ENCODE assay signal across 1 cellular context in the genomic region with DNA sequence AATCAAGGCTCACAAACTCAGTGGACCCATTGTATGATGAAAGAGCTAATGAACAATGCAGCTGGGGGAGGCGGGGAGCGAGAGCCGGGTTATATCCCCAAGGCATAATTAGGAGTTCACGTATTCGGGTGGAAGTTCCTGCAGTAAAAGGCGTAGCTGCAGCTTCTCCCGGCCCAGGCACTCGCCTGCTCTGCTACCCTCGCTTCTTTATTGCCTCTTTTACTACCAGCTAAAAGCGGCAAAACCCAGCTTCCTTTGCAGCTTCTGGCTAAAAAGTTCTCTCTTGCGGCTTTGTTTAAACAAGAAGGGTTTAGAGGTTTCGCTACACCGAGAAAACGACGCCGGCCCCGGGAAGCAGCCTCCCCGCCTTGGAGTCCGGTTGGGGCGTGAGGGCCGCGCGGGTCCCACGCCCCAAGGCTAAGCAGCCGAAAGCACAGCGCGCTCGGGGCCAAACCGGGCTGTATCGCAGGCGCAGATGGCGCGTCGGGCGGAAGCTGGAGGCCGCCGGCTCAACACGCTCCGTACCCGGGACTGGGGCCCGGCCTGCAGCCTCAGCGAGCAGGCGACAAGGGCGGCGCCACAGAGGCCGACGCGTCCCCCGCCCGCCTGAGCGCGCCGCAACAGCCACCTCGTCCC.
TF ChIP-seq lines count a peak whose summit lies in the region.

No MANE protein-coding gene starts in this region.

TF ChIP-seq in HEK293, 187 proteins besides CTCF, POLR2A, EP300 and RAD21 (continued from another document and continues in another):
- TF ChIP-seq, protein P1, sequence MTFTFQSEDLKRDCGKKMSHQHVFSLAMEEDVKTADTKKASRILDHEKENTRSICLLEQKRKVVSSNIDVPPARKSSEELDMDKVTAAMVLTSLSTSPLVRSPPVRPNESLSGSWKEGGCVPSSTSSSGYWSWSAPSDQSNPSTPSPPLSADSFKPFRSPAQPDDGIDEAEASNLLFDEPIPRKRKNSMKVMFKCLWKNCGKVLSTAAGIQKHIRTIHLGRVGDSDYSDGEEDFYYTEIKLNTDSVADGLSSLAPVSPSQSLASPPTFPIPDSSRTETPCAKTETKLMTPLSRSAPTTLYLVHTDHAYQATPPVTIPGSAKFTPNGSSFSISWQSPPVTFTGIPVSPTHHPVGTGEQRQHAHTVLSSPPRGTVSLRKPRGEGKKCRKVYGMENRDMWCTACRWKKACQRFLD (tag by site-specific recombination; IDR thresholded peaks at IDR 0.05): no peak
- TF ChIP-seq, protein P2, sequence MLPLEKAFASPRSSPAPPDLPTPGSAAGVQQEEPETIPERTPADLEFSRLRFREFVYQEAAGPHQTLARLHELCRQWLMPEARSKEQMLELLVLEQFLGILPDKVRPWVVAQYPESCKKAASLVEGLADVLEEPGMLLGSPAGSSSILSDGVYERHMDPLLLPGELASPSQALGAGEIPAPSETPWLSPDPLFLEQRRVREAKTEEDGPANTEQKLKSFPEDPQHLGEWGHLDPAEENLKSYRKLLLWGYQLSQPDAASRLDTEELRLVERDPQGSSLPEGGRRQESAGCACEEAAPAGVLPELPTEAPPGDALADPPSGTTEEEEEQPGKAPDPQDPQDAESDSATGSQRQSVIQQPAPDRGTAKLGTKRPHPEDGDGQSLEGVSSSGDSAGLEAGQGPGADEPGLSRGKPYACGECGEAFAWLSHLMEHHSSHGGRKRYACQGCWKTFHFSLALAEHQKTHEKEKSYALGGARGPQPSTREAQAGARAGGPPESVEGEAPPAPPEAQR (tag by site-specific recombination; IDR thresholded peaks at IDR 0.05): no peak
- TF ChIP-seq, protein P3, sequence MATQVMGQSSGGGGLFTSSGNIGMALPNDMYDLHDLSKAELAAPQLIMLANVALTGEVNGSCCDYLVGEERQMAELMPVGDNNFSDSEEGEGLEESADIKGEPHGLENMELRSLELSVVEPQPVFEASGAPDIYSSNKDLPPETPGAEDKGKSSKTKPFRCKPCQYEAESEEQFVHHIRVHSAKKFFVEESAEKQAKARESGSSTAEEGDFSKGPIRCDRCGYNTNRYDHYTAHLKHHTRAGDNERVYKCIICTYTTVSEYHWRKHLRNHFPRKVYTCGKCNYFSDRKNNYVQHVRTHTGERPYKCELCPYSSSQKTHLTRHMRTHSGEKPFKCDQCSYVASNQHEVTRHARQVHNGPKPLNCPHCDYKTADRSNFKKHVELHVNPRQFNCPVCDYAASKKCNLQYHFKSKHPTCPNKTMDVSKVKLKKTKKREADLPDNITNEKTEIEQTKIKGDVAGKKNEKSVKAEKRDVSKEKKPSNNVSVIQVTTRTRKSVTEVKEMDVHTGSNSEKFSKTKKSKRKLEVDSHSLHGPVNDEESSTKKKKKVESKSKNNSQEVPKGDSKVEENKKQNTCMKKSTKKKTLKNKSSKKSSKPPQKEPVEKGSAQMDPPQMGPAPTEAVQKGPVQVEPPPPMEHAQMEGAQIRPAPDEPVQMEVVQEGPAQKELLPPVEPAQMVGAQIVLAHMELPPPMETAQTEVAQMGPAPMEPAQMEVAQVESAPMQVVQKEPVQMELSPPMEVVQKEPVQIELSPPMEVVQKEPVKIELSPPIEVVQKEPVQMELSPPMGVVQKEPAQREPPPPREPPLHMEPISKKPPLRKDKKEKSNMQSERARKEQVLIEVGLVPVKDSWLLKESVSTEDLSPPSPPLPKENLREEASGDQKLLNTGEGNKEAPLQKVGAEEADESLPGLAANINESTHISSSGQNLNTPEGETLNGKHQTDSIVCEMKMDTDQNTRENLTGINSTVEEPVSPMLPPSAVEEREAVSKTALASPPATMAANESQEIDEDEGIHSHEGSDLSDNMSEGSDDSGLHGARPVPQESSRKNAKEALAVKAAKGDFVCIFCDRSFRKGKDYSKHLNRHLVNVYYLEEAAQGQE (tag by site-specific recombination; IDR thresholded peaks at IDR 0.05): no peak
- TF ChIP-seq, protein P4, sequence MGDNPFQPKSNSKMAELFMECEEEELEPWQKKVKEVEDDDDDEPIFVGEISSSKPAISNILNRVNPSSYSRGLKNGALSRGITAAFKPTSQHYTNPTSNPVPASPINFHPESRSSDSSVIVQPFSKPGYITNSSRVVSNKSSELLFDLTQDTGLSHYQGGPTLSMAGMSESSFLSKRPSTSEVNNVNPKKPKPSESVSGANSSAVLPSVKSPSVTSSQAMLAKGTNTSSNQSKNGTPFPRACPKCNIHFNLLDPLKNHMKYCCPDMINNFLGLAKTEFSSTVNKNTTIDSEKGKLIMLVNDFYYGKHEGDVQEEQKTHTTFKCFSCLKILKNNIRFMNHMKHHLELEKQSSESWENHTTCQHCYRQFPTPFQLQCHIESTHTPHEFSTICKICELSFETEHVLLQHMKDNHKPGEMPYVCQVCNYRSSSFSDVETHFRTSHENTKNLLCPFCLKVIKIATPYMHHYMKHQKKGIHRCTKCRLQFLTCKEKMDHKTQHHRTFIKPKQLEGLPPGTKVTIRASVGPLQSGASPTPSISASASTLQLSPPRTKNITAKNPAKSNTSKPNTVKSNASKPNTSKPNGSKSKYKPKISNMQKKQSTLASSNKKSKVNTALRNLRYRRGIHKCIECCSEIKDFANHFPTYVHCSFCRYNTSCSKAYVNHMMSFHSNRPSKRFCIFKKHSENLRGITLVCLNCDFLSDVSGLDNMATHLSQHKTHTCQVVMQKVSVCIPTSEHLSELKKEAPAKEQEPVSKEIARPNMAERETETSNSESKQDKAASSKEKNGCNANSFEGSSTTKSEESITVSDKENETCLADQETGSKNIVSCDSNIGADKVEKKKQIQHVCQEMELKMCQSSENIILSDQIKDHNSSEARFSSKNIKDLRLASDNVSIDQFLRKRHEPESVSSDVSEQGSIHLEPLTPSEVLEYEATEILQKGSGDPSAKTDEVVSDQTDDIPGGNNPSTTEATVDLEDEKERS (tag by site-specific recombination; IDR thresholded peaks at IDR 0.05): no peak
- TF ChIP-seq, protein P5, sequence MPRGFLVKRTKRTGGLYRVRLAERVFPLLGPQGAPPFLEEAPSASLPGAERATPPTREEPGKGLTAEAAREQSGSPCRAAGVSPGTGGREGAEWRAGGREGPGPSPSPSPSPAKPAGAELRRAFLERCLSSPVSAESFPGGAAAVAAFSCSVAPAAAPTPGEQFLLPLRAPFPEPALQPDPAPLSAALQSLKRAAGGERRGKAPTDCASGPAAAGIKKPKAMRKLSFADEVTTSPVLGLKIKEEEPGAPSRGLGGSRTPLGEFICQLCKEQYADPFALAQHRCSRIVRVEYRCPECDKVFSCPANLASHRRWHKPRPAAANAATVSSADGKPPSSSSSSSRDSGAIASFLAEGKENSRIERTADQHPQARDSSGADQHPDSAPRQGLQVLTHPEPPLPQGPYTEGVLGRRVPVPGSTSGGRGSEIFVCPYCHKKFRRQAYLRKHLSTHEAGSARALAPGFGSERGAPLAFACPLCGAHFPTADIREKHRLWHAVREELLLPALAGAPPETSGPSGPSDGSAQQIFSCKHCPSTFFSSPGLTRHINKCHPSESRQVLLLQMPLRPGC (tag by site-specific recombination; IDR thresholded peaks at IDR 0.05): 0 out of 2 replicates have a peak, but pooled peaks have one; percentile 24
- TF ChIP-seq ZNF701 (tag by site-specific recombination; IDR thresholded peaks at IDR 0.05) (no peak), ZNF311 (tag by site-specific recombination; IDR thresholded peaks at IDR 0.05; ENCODE audit: borderline replicate concordance) (no peak), ZNF48 (tag by site-specific recombination; IDR thresholded peaks at IDR 0.05) (no peak), ZBTB20 (tag by site-specific recombination; IDR thresholded peaks at IDR 0.05) (peak; percentile 97), ZNF404 (tag by site-specific recombination; IDR thresholded peaks at IDR 0.05) (no peak), ZNF654 (tag by site-specific recombination; IDR thresholded peaks at IDR 0.05; ENCODE audit: low read depth) (no peak), ZBTB7A (tag by site-specific recombination; IDR thresholded peaks at IDR 0.05; ENCODE audit: low read depth) (no peak), ZNF792 (tag by site-specific recombination; IDR thresholded peaks at IDR 0.05) (peak; percentile 45; the same call in 1 of the 2 replicates), ZEB2 (tag by site-specific recombination; IDR thresholded peaks at IDR 0.05) (peak; percentile 89)
- TF ChIP-seq, protein P6, sequence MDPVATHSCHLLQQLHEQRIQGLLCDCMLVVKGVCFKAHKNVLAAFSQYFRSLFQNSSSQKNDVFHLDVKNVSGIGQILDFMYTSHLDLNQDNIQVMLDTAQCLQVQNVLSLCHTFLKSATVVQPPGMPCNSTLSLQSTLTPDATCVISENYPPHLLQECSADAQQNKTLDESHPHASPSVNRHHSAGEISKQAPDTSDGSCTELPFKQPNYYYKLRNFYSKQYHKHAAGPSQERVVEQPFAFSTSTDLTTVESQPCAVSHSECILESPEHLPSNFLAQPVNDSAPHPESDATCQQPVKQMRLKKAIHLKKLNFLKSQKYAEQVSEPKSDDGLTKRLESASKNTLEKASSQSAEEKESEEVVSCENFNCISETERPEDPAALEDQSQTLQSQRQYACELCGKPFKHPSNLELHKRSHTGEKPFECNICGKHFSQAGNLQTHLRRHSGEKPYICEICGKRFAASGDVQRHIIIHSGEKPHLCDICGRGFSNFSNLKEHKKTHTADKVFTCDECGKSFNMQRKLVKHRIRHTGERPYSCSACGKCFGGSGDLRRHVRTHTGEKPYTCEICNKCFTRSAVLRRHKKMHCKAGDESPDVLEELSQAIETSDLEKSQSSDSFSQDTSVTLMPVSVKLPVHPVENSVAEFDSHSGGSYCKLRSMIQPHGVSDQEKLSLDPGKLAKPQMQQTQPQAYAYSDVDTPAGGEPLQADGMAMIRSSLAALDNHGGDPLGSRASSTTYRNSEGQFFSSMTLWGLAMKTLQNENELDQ (tag by site-specific recombination; IDR thresholded peaks at IDR 0.05; ENCODE audit: low read depth): no peak
- TF ChIP-seq, protein P7, sequence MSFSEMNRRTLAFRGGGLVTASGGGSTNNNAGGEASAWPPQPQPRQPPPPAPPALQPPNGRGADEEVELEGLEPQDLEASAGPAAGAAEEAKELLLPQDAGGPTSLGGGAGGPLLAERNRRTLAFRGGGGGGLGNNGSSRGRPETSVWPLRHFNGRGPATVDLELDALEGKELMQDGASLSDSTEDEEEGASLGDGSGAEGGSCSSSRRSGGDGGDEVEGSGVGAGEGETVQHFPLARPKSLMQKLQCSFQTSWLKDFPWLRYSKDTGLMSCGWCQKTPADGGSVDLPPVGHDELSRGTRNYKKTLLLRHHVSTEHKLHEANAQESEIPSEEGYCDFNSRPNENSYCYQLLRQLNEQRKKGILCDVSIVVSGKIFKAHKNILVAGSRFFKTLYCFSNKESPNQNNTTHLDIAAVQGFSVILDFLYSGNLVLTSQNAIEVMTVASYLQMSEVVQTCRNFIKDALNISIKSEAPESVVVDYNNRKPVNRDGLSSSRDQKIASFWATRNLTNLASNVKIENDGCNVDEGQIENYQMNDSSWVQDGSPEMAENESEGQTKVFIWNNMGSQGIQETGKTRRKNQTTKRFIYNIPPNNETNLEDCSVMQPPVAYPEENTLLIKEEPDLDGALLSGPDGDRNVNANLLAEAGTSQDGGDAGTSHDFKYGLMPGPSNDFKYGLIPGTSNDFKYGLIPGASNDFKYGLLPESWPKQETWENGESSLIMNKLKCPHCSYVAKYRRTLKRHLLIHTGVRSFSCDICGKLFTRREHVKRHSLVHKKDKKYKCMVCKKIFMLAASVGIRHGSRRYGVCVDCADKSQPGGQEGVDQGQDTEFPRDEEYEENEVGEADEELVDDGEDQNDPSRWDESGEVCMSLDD (tag by site-specific recombination; IDR thresholded peaks at IDR 0.05): no peak
- TF ChIP-seq, protein P8, sequence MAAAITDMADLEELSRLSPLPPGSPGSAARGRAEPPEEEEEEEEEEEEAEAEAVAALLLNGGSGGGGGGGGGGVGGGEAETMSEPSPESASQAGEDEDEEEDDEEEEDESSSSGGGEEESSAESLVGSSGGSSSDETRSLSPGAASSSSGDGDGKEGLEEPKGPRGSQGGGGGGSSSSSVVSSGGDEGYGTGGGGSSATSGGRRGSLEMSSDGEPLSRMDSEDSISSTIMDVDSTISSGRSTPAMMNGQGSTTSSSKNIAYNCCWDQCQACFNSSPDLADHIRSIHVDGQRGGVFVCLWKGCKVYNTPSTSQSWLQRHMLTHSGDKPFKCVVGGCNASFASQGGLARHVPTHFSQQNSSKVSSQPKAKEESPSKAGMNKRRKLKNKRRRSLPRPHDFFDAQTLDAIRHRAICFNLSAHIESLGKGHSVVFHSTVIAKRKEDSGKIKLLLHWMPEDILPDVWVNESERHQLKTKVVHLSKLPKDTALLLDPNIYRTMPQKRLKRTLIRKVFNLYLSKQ (tag by site-specific recombination; IDR thresholded peaks at IDR 0.05; ENCODE audit: borderline replicate concordance): no peak
- TF ChIP-seq, protein P9, sequence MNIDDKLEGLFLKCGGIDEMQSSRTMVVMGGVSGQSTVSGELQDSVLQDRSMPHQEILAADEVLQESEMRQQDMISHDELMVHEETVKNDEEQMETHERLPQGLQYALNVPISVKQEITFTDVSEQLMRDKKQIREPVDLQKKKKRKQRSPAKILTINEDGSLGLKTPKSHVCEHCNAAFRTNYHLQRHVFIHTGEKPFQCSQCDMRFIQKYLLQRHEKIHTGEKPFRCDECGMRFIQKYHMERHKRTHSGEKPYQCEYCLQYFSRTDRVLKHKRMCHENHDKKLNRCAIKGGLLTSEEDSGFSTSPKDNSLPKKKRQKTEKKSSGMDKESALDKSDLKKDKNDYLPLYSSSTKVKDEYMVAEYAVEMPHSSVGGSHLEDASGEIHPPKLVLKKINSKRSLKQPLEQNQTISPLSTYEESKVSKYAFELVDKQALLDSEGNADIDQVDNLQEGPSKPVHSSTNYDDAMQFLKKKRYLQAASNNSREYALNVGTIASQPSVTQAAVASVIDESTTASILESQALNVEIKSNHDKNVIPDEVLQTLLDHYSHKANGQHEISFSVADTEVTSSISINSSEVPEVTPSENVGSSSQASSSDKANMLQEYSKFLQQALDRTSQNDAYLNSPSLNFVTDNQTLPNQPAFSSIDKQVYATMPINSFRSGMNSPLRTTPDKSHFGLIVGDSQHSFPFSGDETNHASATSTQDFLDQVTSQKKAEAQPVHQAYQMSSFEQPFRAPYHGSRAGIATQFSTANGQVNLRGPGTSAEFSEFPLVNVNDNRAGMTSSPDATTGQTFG (tag by site-specific recombination; IDR thresholded peaks at IDR 0.05; ENCODE audit: borderline replicate concordance): no peak
- TF ChIP-seq, protein P10, sequence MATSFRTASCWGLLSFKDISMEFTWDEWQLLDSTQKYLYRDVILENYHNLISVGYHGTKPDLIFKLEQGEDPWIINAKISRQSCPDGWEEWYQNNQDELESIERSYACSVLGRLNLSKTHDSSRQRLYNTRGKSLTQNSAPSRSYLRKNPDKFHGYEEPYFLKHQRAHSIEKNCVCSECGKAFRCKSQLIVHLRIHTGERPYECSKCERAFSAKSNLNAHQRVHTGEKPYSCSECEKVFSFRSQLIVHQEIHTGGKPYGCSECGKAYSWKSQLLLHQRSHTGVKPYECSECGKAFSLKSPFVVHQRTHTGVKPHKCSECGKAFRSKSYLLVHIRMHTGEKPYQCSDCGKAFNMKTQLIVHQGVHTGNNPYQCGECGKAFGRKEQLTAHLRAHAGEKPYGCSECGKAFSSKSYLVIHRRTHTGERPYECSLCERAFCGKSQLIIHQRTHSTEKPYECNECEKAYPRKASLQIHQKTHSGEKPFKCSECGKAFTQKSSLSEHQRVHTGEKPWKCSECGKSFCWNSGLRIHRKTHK (tag by site-specific recombination; IDR thresholded peaks at IDR 0.05): no peak
